In genomic region chr2:85411405-85411748, GRCh38 we compare ENCODE assay signal across 1 cellular context.
TF ChIP-seq lines count a peak whose summit lies in the region.

No MANE protein-coding gene starts in this region.

TF ChIP-seq in HCT116, 20 proteins besides CTCF, POLR2A, EP300 and RAD21:
- TF ChIP-seq EZH2phosphoT487 (IDR thresholded peaks at IDR 0.05; ENCODE audit: borderline replicate concordance) (no peak), TCF7L2 (IDR thresholded peaks at IDR 0.05; ENCODE audit: borderline replicate concordance, extremely low read depth, insufficient read depth, insufficient read length) (no peak), FOSL1 (IDR thresholded peaks at IDR 0.05; ENCODE audit: low read depth) (no peak), JUND (IDR thresholded peaks at IDR 0.05) (no peak), EZH2 (IDR thresholded peaks at IDR 0.05) (no peak), MAX (IDR thresholded peaks at IDR 0.05) (no peak), ZFX (IDR thresholded peaks at IDR 0.05) (no peak), CBX3 (IDR thresholded peaks at IDR 0.05; ENCODE audit: low read depth) (no peak), ZNF274 (IDR thresholded peaks at IDR 0.05; ENCODE audit: low read depth, low read length) (no peak), SIN3A (IDR thresholded peaks at IDR 0.05; ENCODE audit: low read depth) (no peak), EGR1 (IDR thresholded peaks at IDR 0.05; ENCODE audit: low read depth) (no peak), ZBTB33 (IDR thresholded peaks at IDR 0.05; ENCODE audit: extremely low read depth, insufficient replicate concordance, low read length) (no peak)
